ENCODE assay signal across 20 cellular contexts in the genomic region with DNA sequence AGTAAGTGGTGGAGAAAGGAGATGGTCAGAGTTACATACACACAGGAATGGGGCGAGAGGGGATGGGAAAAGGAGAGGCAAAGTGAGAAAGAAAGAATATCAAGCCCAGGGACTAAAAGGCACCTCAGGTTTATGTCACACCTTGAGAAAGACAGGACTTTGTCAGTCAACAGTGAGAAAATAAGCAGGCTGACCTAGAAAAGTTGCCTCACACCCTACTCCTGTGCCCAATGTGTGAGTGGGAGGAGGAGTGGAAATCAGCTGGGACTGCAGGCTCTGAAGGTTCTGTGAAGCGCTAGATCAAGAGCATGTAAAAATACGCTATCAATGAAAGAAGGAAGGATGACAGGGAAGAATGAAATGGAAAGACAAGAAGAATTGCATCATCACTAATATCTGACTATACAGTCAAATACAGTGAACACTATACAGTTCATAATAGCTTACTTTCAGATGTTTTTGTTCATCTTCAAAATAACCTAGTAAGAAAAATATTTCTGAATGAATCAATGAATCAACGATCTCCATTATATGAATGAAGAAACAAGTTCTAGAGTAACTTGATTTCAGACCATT.
"Had no signal": no experiment of that assay in that cellular context is flagged by ENCODE, and none has a peak within 500 bp of the region (broad histone marks: within the 10 kb centered on the region; RNA-seq: fewer than 3 reads in every experiment).

No MANE protein-coding gene starts in this region.

- FAIRE-seq: keratinocyte had no signal

- H3K4me1 ChIP-seq: neural progenitor cell had no signal

- H3K9me3 ChIP-seq: heart right ventricle, spleen, thoracic aorta, upper lobe of left lung had no signal

- H3K4me3 ChIP-seq: heart right ventricle, neural progenitor cell, spleen, thoracic aorta, upper lobe of left lung had no signal

- ATAC-seq: activated T-cell treated with anti-CD3 and anti-CD28 coated beads, Interleukin-2, amount 50 U/mL, for 4 hours; left colon; naive thymus-derived CD4-positive, alpha-beta T cell; T-cell had no signal

- H3K36me3 ChIP-seq: neural progenitor cell, thoracic aorta, upper lobe of left lung had no signal

- H3K9me3 Mint-ChIP-seq: activated naive CD4-positive, alpha-beta T cell treated with anti-CD3 and anti-CD28 coated beads for 36 hours; activated T-cell treated with anti-CD3 and anti-CD28 coated beads, Interleukin-2, amount 50 U/mL, for 4 hours; naive thymus-derived CD4-positive, alpha-beta T cell; T-cell had no signal

- H3K27me3 ChIP-seq: heart right ventricle, neural progenitor cell, spleen, upper lobe of left lung had no signal

- H3K27ac ChIP-seq: epithelial cell of prostate, heart right ventricle, neural progenitor cell, thoracic aorta had no signal

- DNase-seq: activated CD4-positive, alpha-beta T cell treated with anti-CD3 and anti-CD28 coated beads for 1 hour; activated CD8-positive, alpha-beta memory T cell treated with anti-CD3 and anti-CD28 coated beads for 24 hours; activated CD8-positive, alpha-beta memory T cell treated with anti-CD3 and anti-CD28 coated beads, Interleukin-2, amount 50 U/mL, for 4 hours; activated effector memory CD4-positive, alpha-beta T cell treated with Interleukin-2 at 50 U/mL for 16 hours; activated naive CD4-positive, alpha-beta T cell treated with anti-CD3 and anti-CD28 coated beads for 36 hours; activated naive CD8-positive, alpha-beta T cell treated with anti-CD3 and anti-CD28 coated beads, Interleukin-2, amount 10 ng/mL, durations not matched to agents 7 days and 5 days; activated T-cell treated with anti-CD3 and anti-CD28 coated beads, Interleukin-2, amount 50 U/mL, for 4 hours; amniotic stem cell; heart right ventricle; left colon; naive thymus-derived CD4-positive, alpha-beta T cell; spleen; stimulated activated CD4-positive, alpha-beta T cell treated with anti-CD3 and anti-CD28 coated beads, Interleukin-4, amount 100 ng/mL, for 1 hour; stimulated activated naive CD4-positive, alpha-beta T cell; T-cell had no signal

- H3K4me1 Mint-ChIP-seq: neural progenitor cell had no signal

- H3K4me3 Mint-ChIP-seq: activated naive CD4-positive, alpha-beta T cell treated with anti-CD3 and anti-CD28 coated beads for 36 hours; activated naive CD8-positive, alpha-beta T cell treated with anti-CD3 and anti-CD28 coated beads, Interleukin-2, amount 10 ng/mL, durations not matched to agents 7 days and 5 days; activated T-cell treated with anti-CD3 and anti-CD28 coated beads, Interleukin-2, amount 50 U/mL, for 4 hours; neural progenitor cell; T-cell had no signal

- H3K27me3 Mint-ChIP-seq: activated naive CD8-positive, alpha-beta T cell treated with anti-CD3 and anti-CD28 coated beads, Interleukin-2, amount 10 ng/mL, durations not matched to agents 7 days and 5 days; naive thymus-derived CD4-positive, alpha-beta T cell; T-cell had no signal

- H3K27ac Mint-ChIP-seq: activated naive CD4-positive, alpha-beta T cell treated with anti-CD3 and anti-CD28 coated beads for 36 hours; activated naive CD8-positive, alpha-beta T cell treated with anti-CD3 and anti-CD28 coated beads, Interleukin-2, amount 10 ng/mL, durations not matched to agents 7 days and 5 days; neural progenitor cell; T-cell had no signal
